In the genomic region with DNA sequence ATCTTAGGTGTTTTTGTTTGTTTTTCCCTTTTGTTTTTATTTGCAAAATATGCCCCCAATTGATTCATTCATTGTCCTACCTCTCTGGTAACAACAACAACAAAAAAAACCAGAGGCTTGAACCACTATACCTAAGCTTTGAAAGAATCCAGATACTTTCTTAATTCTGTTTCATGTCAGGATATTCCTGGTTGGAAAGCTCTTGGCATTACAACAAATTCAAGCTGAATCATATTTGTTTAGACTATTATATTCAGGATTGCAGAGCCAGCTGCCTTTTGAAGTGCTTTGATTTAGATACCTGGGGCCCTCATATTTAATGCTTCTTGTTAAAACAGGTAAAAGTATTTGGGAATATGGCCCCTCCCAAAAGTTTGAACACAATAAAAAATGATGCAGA, we compare ENCODE assay signal across 21 cellular contexts.
"Had no signal": no experiment of that assay in that cellular context is flagged by ENCODE, and none has a peak within 500 bp of the region (broad histone marks: within the 10 kb centered on the region; RNA-seq: fewer than 3 reads in every experiment).

No MANE protein-coding gene starts in this region.

- FAIRE-seq: endometrium, frontal cortex had no signal

- H3K4me1 ChIP-seq: psoas muscle had no signal

- H3K4me3 ChIP-seq: coronary artery, lower lobe of right lung, ovary, psoas muscle, skin epidermis, thoracic aorta, tibial nerve had no signal

- DNase-seq: dermis blood vessel endothelial cell; effector memory CD8-positive, alpha-beta T cell; hypothalamus; immature natural killer cell; left ventricle myocardium superior; lower lobe of right lung; natural killer cell; occipital lobe; ovary; posterior cingulate gyrus; psoas muscle; right cardiac atrium; stimulated activated CD4-positive, alpha-beta T cell treated with anti-CD3 and anti-CD28 coated beads, Interleukin-15, amount 100 ng/mL, for 24 hours; stimulated activated CD4-positive, alpha-beta T cell treated with anti-CD3 and anti-CD28 coated beads, Interleukin-2, amount 100 ng/mL, for 48 hours; stimulated activated naive B cell treated with anti-CD40 and anti-IgM and Interleukin-4, amounts not matched to agents 10 μg/mL and 1 μg/mL and 100 μg/mL, for 72 hours had no signal

- H3K27me3 ChIP-seq: ovary, tibial nerve had no signal

- ATAC-seq: effector memory CD8-positive, alpha-beta T cell; left ventricle myocardium superior; lower lobe of right lung; natural killer cell; psoas muscle; right cardiac atrium had no signal

- H3K9me3 ChIP-seq: lower lobe of right lung, ovary, psoas muscle, thoracic aorta, tibial nerve had no signal

- H3K36me3 ChIP-seq: lower lobe of right lung, ovary, thoracic aorta, tibial nerve had no signal

- H3K27ac ChIP-seq: coronary artery, lower lobe of right lung, ovary, psoas muscle, thoracic aorta, tibial nerve had no signal
